ENCODE assay signal across 11 cellular contexts in genomic region chr1:173062156-173062938, GRCh38. TPM values are rescaled to one million over a fixed set of nuclear protein-coding genes. Genes with fewer than 3 reads are reported as not detected.
A peak's percentile ranks its signal among the peaks of the same experiment; 100 is the strongest.
DNase-seq lines count a peak whose midpoint lies in the region; ATAC-seq and TF ChIP-seq lines count a peak whose summit lies in the region.
"Had no signal": no experiment of that assay in that cellular context is flagged by ENCODE, and none has a peak within 500 bp of the region (broad histone marks: within the 10 kb centered on the region; RNA-seq: fewer than 3 reads in every experiment).

No MANE protein-coding gene starts in this region.

- H3K4me1 Mint-ChIP-seq in T-helper 2 cell treated with Interferon-gamma antibody and Interleukin-4, amounts not matched to agents 5 μg/mL and 100 μg/mL, for 36 hours (ENCODE audit: low read depth): peaks cover 3% of the 10 kb centered on the region

- no peak overlapping the region for H3K4me2 ChIP-seq in MM.1S (ENCODE audit: low read depth, low read length)

- no peak overlapping the region for H3K27ac Mint-ChIP-seq in T-helper 2 cell treated with Interferon-gamma antibody and Interleukin-4, amounts not matched to agents 5 μg/mL and 100 μg/mL, for 36 hours

- peak; percentile 16 for DNase-seq in AG20443 (ENCODE audit: low spot score)
- peak; percentile 78 for DNase-seq in HT1080 (ENCODE audit: low read depth)
- peak; percentile 33 for DNase-seq in amniotic stem cell (lab: John Stamatoyannopoulos, UW)
- peak; percentile 14 for DNase-seq in kidney glomerular epithelial cell (lab: John Stamatoyannopoulos, UW)
- no peak for DNase-seq in MM.1S
- DNase-seq in T-helper 2 cell treated with Interferon-gamma antibody and Interleukin-4, amounts not matched to agents 5 μg/mL and 100 μg/mL, for 36 hours (ENCODE audit: low spot score): no peak
- DNase-seq: NCI-H1048, psoas muscle, WERI-Rb-1 had no signal

- no peaks in the 10 kb centered on the region for H4K20me1 ChIP-seq in MM.1S (ENCODE audit: insufficient read depth, low read length)

- H2AFZ ChIP-seq in MM.1S (ENCODE audit: low read length): no peak overlapping the region

- H3K27me3 ChIP-seq in MM.1S (replicated peaks; ENCODE audit: insufficient read depth, low read length): no peaks in the 10 kb centered on the region

- no peak overlapping the region for H3K4me3 Mint-ChIP-seq in T-helper 2 cell treated with Interferon-gamma antibody and Interleukin-4, amounts not matched to agents 5 μg/mL and 100 μg/mL, for 36 hours

- ATAC-seq in GM18502 (IDR thresholded peaks at IDR 0.05; ENCODE audit: poor library complexity, unreplicated experiment) (no peak), HG02938 (IDR thresholded peaks at IDR 0.05; ENCODE audit: unreplicated experiment) (no peak)
- ATAC-seq: psoas muscle had no signal

- no peaks in the 10 kb centered on the region for H3K36me3 Mint-ChIP-seq in T-helper 2 cell treated with Interferon-gamma antibody and Interleukin-4, amounts not matched to agents 5 μg/mL and 100 μg/mL, for 36 hours (ENCODE audit: low read depth)

- no peak overlapping the region for H3K27ac ChIP-seq in MM.1S (ENCODE audit: low read length)
- H3K27ac ChIP-seq: psoas muscle, WERI-Rb-1 had no signal

- no peaks in the 10 kb centered on the region for H3K79me2 ChIP-seq in MM.1S (ENCODE audit: low read length)

- no peak overlapping the region for H3K4me3 ChIP-seq in MM.1S (ENCODE audit: low read length)
- H3K4me3 ChIP-seq: psoas muscle had no signal

- no peaks in the 10 kb centered on the region for H3K9me3 ChIP-seq in MM.1S (replicated peaks; ENCODE audit: insufficient read depth, low read length)
- H3K9me3 ChIP-seq: psoas muscle had no signal

- no peak overlapping the region for H3K9ac ChIP-seq in MM.1S (ENCODE audit: low read length)

- H3K27me3 Mint-ChIP-seq in T-helper 2 cell treated with Interferon-gamma antibody and Interleukin-4, amounts not matched to agents 5 μg/mL and 100 μg/mL, for 36 hours (ENCODE audit: low read depth): peaks cover 12% of the 10 kb centered on the region

- H3K9me3 Mint-ChIP-seq in T-helper 2 cell treated with Interferon-gamma antibody and Interleukin-4, amounts not matched to agents 5 μg/mL and 100 μg/mL, for 36 hours: no peaks in the 10 kb centered on the region

- TF ChIP-seq CTCF in MM.1S (IDR thresholded peaks at IDR 0.05; ENCODE audit: low read length): no peak

- H3K9me2 ChIP-seq in MM.1S (replicated peaks; ENCODE audit: insufficient read depth, low read length): no peaks in the 10 kb centered on the region

- no peaks in the 10 kb centered on the region for H3F3A ChIP-seq in MM.1S (ENCODE audit: insufficient read depth, low read length)

- H3K4me1 ChIP-seq in MM.1S (ENCODE audit: low read length): no peaks in the 10 kb centered on the region
- H3K4me1 ChIP-seq: psoas muscle had no signal

- H3K36me3 ChIP-seq in MM.1S (replicated peaks; ENCODE audit: insufficient read depth, low read length): no peaks in the 10 kb centered on the region
- H3K36me3 ChIP-seq: WERI-Rb-1 had no signal

RNA-seq across cellular contexts. Expression of gene TNFSF18, which starts 11.6 kb away (rescaled TPM):
- 0.03 TPM in 1 of 2 replicates, not detected in the other for total RNA-seq in HT1080 (2014; rRNA removed; shearing (Covaris generic))
- polyA plus RNA-seq in HT1080 (2015; cell fraction: cytosol; rRNA removed): 0.06 and 0.19 TPM in 2 replicates
- polyA plus RNA-seq in HT1080 (2015; cell fraction: nucleus; rRNA removed): not detected in 2 replicates

Comparison
In these comparisons a context has a peak if more than half of its experiments do, and no peak if none do; other contexts are left out.
1. DNase-seq: peak in AG20443 (single experiment), HT1080 (single experiment), amniotic stem cell (single experiment) and kidney glomerular epithelial cell (single experiment); none in MM.1S (single experiment) and T-helper 2 cell treated with Interferon-gamma antibody and Interleukin-4, amounts not matched to agents 5 μg/mL and 100 μg/mL, for 36 hours (single experiment).